8 cellular contexts compared by ENCODE assay signal in the genomic region with DNA sequence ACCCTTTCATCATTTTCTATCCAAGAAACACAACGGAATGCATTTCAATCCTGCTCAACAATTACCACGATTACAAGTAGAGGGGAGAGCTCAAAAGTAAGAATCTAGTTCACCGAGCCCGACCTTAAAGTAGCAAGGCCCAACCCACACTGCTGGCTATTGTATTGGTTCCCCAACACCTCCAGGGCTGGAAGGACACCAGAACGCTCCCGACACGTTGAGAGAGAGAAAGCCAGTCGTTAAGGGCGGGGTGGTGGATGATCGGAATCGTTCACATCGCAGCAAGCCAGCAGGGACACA. TPM values are rescaled to one million over a fixed set of nuclear protein-coding genes. Genes with fewer than 3 reads are reported as not detected.
DNase-seq lines count a peak whose midpoint lies in the region; ATAC-seq and TF ChIP-seq lines count a peak whose summit lies in the region.

No MANE protein-coding gene starts in this region.

- H3K9me3 Mint-ChIP-seq in activated CD8-positive, alpha-beta T cell treated with anti-CD3 and anti-CD28 coated beads, Interleukin-2, amount 10 ng/mL, durations not matched to agents 7 days and 5 days (ENCODE audit: insufficient read depth), result no peaks in the 10 kb centered on the region

- DNase-seq in heart right ventricle, result no peak
- DNase-seq in Right ventricle myocardium superior, result no peak
- DNase-seq in activated CD8-positive, alpha-beta T cell treated with anti-CD3 and anti-CD28 coated beads, Interleukin-2, amount 10 ng/mL, durations not matched to agents 7 days and 5 days, result no peak
- no peak for DNase-seq in kidney epithelial cell (ENCODE audit: low read depth)
- no peak for DNase-seq in suprapubic skin (ENCODE audit: low spot score in 2 of 2)
- no peak for DNase-seq in DMS114 treated with DMSO at 0.1 percent for 48 hours (lab: John Stamatoyannopoulos, UW; ENCODE audit: unreplicated experiment)
- DNase-seq in midbrain (lab: John Stamatoyannopoulos, UW), result no peak
- no peak for DNase-seq in NCI-H82 treated with DMSO at 0.1 percent for 48 hours (lab: John Stamatoyannopoulos, UW; ENCODE audit: unreplicated experiment)

- H3K27me3 ChIP-seq in heart right ventricle (no peaks in the 10 kb centered on the region), kidney epithelial cell (ENCODE audit: control insufficient read depth, insufficient read depth, low read length) (no peaks in the 10 kb centered on the region), suprapubic skin (no peaks in the 10 kb centered on the region)

- no peaks in the 10 kb centered on the region for H3K27me3 Mint-ChIP-seq in activated CD8-positive, alpha-beta T cell treated with anti-CD3 and anti-CD28 coated beads, Interleukin-2, amount 10 ng/mL, durations not matched to agents 7 days and 5 days (ENCODE audit: low read depth)

- H3K36me3 ChIP-seq in heart right ventricle (peaks cover 0 to 9% (median 0%) of the 10 kb centered on the region in 9 donors), kidney epithelial cell (ENCODE audit: control insufficient read depth, insufficient read depth, low read length) (no peaks in the 10 kb centered on the region), suprapubic skin (no peaks in the 10 kb centered on the region)

- H3K9me3 ChIP-seq in heart right ventricle, result no peaks in the 10 kb centered on the region
- H3K9me3 ChIP-seq in suprapubic skin, result no peaks in the 10 kb centered on the region

- CTCF ChIA-PET in activated CD8-positive, alpha-beta T cell treated with anti-CD3 and anti-CD28 coated beads, Interleukin-2, amount 10 ng/mL, durations not matched to agents 7 days and 5 days (lab: Charles Lee), result interaction anchor here (1.4 kb wide), 1 partner anchor 19 kb away, joined by 5 read pairs; no protein-coding TSS in a partner anchor

- POLR2A ChIA-PET in activated CD8-positive, alpha-beta T cell treated with anti-CD3 and anti-CD28 coated beads, Interleukin-2, amount 10 ng/mL, durations not matched to agents 7 days and 5 days (lab: Charles Lee), result interaction anchor here (0.7 to 1.6 kb wide), 3 partner anchors 20 to 323 kb away, joined by 3 to 4 read pairs (median 3); no protein-coding TSS in a partner anchor

- peak overlapping the region; percentile 76 for H3K27ac Mint-ChIP-seq in activated CD8-positive, alpha-beta T cell treated with anti-CD3 and anti-CD28 coated beads, Interleukin-2, amount 10 ng/mL, durations not matched to agents 7 days and 5 days

- H3K4me3 ChIP-seq in heart right ventricle (peak overlapping the region; percentile 58 to 96 (median 86)), kidney epithelial cell (ENCODE audit: low read depth, low read length) (peak overlapping the region; percentile 90), suprapubic skin (peak overlapping the region; percentile 97)

- TF ChIP-seq CTCF in heart right ventricle (IDR thresholded peaks at IDR 0.05) (no peak), kidney epithelial cell (IDR thresholded peaks at IDR 0.05; ENCODE audit: insufficient read depth, low read length, poor library complexity, severe bottlenecking) (no peak), suprapubic skin (IDR thresholded peaks at IDR 0.05) (no peak)

- TF ChIP-seq POLR2A in suprapubic skin (IDR thresholded peaks at IDR 0.05), result no peak

- H3K27ac ChIP-seq in heart right ventricle (peak overlapping the region in 9 of 10 donors; percentile 64 to 90 (median 81)), suprapubic skin (peak overlapping the region; percentile 89)

- H3K4me1 Mint-ChIP-seq in activated CD8-positive, alpha-beta T cell treated with anti-CD3 and anti-CD28 coated beads, Interleukin-2, amount 10 ng/mL, durations not matched to agents 7 days and 5 days (ENCODE audit: low read depth), result peaks cover 46% of the 10 kb centered on the region

- peaks cover 6 to 26% (median 17%) of the 10 kb centered on the region in 9 donors for H3K4me1 ChIP-seq in heart right ventricle
- peaks cover 27% of the 10 kb centered on the region for H3K4me1 ChIP-seq in suprapubic skin

- ATAC-seq in heart right ventricle (no peak), Right ventricle myocardium superior (ENCODE audit: poor library complexity) (no peak)
- no peak for ATAC-seq in activated CD8-positive, alpha-beta T cell treated with anti-CD3 and anti-CD28 coated beads, Interleukin-2, amount 10 ng/mL, durations not matched to agents 7 days and 5 days

- WGBS in heart right ventricle, 2 donors, result 0 to 1% methylated on average over 12 of the region's 12 CpGs
- under 1% methylated on average over 12 of the region's 12 CpGs for WGBS in suprapubic skin

- peaks cover 28% of the 10 kb centered on the region for H3K36me3 Mint-ChIP-seq in activated CD8-positive, alpha-beta T cell treated with anti-CD3 and anti-CD28 coated beads, Interleukin-2, amount 10 ng/mL, durations not matched to agents 7 days and 5 days (ENCODE audit: low read depth)

- intact Hi-C loops in heart right ventricle (cut with DNase I), result no loop called here
- intact Hi-C loops in Right ventricle myocardium superior (cut with DNase I), result no loop called here

- H3K4me3 Mint-ChIP-seq in activated CD8-positive, alpha-beta T cell treated with anti-CD3 and anti-CD28 coated beads, Interleukin-2, amount 10 ng/mL, durations not matched to agents 7 days and 5 days, result peak overlapping the region; percentile 81

- no peak for TF ChIP-seq EP300 in suprapubic skin (IDR thresholded peaks at IDR 0.05)

RNA-seq across cellular contexts. Expression of a gene that starts 0.7 kb away (rescaled TPM):
- total RNA-seq in heart right ventricle (100 to 1,000 TPM in 2 of 10 donors, 10 to 100 TPM in 8; 67.7 to 114 (median 82.7) TPM), Right ventricle myocardium superior (69.4 TPM), kidney epithelial cell (44.6 and 49.0 TPM in 2 replicates), suprapubic skin (10 to 100 TPM; 29.9 to 59.2 (median 38.9) TPM)
- polyA plus RNA-seq in heart right ventricle, result 10 to 100 TPM in 1 of 2 donors, 1 to 10 TPM in 1; 9.6 to 18.7 TPM
- total RNA-seq in activated CD8-positive, alpha-beta T cell treated with anti-CD3 and anti-CD28 coated beads, Interleukin-2, amount 10 ng/mL, durations not matched to agents 7 days and 5 days, result 100 to 1,000 TPM; 174 to 176 TPM
